Comparison of ENCODE assay signal across 8 cellular contexts in the genomic region with DNA sequence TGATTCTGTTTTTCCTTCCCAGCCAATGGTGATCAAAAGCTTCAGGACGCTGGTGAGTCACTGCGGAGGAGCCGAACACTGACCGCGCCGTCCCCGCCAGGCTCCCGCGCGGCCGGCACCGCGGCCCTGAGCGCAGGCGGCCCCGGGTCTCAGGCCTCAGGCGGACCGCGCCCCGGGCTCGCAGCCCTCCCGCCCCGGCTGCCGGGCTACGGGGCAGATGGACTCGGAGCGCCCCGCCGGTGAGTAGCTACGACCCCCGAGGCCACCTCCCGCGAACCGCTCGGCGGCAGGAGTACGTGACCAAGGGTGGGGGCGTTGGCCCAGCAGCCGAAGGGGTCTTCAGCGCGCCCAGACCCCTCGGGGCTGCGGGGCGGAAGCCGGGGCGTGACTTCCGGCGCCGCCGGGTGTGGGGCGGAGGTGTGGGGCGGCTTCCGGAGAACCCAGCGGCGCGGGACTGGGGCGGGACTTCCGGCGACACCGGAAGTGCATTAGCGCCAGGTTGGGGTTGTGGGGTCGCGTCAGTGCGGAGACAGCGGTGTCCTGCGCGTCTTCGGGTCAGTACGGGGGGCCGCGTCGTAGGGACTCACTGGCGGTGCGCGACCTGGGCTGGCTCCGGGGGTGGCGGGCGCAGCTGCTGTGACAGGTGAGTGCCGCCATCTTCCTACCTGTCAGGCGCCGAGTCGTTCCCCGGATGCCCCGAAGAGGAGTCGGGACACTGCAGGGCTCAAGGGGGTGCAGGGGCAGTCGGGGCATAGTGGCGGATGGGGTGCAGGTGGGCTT. TPM values are rescaled to one million over a fixed set of nuclear protein-coding genes. Genes with fewer than 3 reads are reported as not detected.
DNase-seq lines count a peak whose midpoint lies in the region; ATAC-seq and TF ChIP-seq lines count a peak whose summit lies in the region.

A gene with protein sequence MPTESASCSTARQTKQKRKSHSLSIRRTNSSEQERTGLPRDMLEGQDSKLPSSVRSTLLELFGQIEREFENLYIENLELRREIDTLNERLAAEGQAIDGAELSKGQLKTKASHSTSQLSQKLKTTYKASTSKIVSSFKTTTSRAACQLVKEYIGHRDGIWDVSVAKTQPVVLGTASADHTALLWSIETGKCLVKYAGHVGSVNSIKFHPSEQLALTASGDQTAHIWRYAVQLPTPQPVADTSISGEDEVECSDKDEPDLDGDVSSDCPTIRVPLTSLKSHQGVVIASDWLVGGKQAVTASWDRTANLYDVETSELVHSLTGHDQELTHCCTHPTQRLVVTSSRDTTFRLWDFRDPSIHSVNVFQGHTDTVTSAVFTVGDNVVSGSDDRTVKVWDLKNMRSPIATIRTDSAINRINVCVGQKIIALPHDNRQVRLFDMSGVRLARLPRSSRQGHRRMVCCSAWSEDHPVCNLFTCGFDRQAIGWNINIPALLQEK (plus strand): TSS at position 60 of the 780 bp plus-strand sequence. CDS start 15,771 bp downstream, outside the sequence.

- H3K9me3 Mint-ChIP-seq in Caco-2 (ENCODE audit: unreplicated experiment), result no peaks in the 10 kb centered on the region

- BruUV-seq in Caco-2 (replicated peaks; lab: Mats Ljungman, UMichigan), result no TSS peak

- TF ChIP-seq CTCF in Caco-2 (IDR thresholded peaks at IDR 0.05; ENCODE audit: insufficient read depth in 1 of 2, low read depth in 1 of 2, low read length in 1 of 2, severe bottlenecking in 1 of 2, unreplicated experiment in 1 of 2), result no peak

- POLR2A ChIA-PET in Caco-2 (lab: Charles Lee), result interaction anchor here (1.0 kb wide), 1 partner anchor 125 kb away, joined by 3 read pairs; a partner anchor contains a TSS

- no peaks in the 10 kb centered on the region for H3K9me3 ChIP-seq in Caco-2
- no peaks in the 10 kb centered on the region for H3K9me3 ChIP-seq in muscle layer of duodenum (ENCODE audit: control insufficient read depth in 1 of 2, low read length in 2 of 2)

- H3K4me1 ChIP-seq in Caco-2, result peaks cover 14% of the 10 kb centered on the region
- peaks cover 7 to 36% of the 10 kb centered on the region in 2 donors for H3K4me1 ChIP-seq in muscle layer of duodenum (ENCODE audit: control insufficient read depth in 1 of 2, insufficient read depth in 2 of 2, low read length in 2 of 2)

- peaks cover 57% of the 10 kb centered on the region for H3K36me3 Mint-ChIP-seq in Caco-2 (ENCODE audit: insufficient read depth, unreplicated experiment)

- no peaks in the 10 kb centered on the region for H3K27me3 ChIP-seq in Caco-2 (replicated peaks; ENCODE audit: control insufficient read depth, insufficient read depth, low read length)
- no peaks in the 10 kb centered on the region for H3K27me3 ChIP-seq in muscle layer of duodenum (ENCODE audit: low read depth, low read length)

- intact Hi-C loops in Caco-2 (cut with micrococcal nuclease; ENCODE audit: unreplicated experiment), result no loop called here

- DNase-seq in Caco-2 (peak; percentile 86 to 94), HK-2 (ENCODE audit: unreplicated experiment) (peak; percentile 69), OCI-M1 (lab: John Stamatoyannopoulos, UW) (peak; percentile 89)
- peak; percentile 89 for DNase-seq in activated T-cell treated with anti-CD3 and anti-CD28 coated beads, Interleukin-2, amount 50 U/mL, for 1 hour
- DNase-seq in stimulated activated CD8-positive, alpha-beta memory T cell treated with anti-CD3 and anti-CD28 coated beads, Interleukin-7, amount 100 ng/mL, for 24 hours (ENCODE audit: low read depth), result peak; percentile 82

- H3K4me3 ChIP-seq in Caco-2 (ENCODE audit: low read depth, low read length) (peak within 1 kb of the TSS; percentile 99), muscle layer of duodenum (ENCODE audit: low read depth in 1 of 2, low read length in 2 of 2) (peak within 1 kb of the TSS; percentile 86 to 98)

- no peaks in the 10 kb centered on the region for H3K27me3 Mint-ChIP-seq in Caco-2 (ENCODE audit: insufficient read depth, unreplicated experiment)

- peak within 1 kb of the TSS; percentile 95 for H3K4me3 Mint-ChIP-seq in Caco-2 (ENCODE audit: unreplicated experiment)

- peaks cover 15% of the 10 kb centered on the region for H3K4me1 Mint-ChIP-seq in Caco-2 (ENCODE audit: low read depth, unreplicated experiment)

- H3K36me3 ChIP-seq in Caco-2 (ENCODE audit: control insufficient read depth, insufficient read depth, low read length) (0 out of 2 replicates have a peak, but pooled peaks cover 3% of the 10 kb centered on the region), muscle layer of duodenum (ENCODE audit: control insufficient read depth in 1 of 2, insufficient read depth in 2 of 2, low read length in 2 of 2) (peaks cover 8 to 10% of the 10 kb centered on the region in 2 donors)

- H3K27ac ChIP-seq in muscle layer of duodenum (ENCODE audit: low read length), result peak within 1 kb of the TSS; percentile 95

- H3K27ac Mint-ChIP-seq in Caco-2 (ENCODE audit: unreplicated experiment), result peak within 1 kb of the TSS; percentile 96

- CTCF ChIA-PET in Caco-2 (lab: Charles Lee), result interaction anchor here (0.7 kb wide), 2 partner anchors 9 to 1865 kb away, joined by 3 to 5 read pairs; no protein-coding TSS in a partner anchor

- ATAC-seq in GM19463 (IDR thresholded peaks at IDR 0.05; ENCODE audit: unreplicated experiment) (peak; percentile 95), esophagus mucosa (peak; percentile 84)

RNA-seq across cellular contexts. Expression of the gene that starts here (rescaled TPM):
- 20.6 and 22.9 TPM in 2 replicates for total RNA-seq in Caco-2 (2022)
- 12.9 TPM for total RNA-seq in esophagus mucosa

Comparison
In these comparisons a context has a peak if more than half of its experiments do, and no peak if none do; other contexts are left out.
1. Peak in every context shown above with its lines: DNase-seq, ATAC-seq, H3K4me3 ChIP-seq and H3K27ac ChIP-seq.